Comparison of ENCODE assay signal across 17 cellular contexts in the genomic region with DNA sequence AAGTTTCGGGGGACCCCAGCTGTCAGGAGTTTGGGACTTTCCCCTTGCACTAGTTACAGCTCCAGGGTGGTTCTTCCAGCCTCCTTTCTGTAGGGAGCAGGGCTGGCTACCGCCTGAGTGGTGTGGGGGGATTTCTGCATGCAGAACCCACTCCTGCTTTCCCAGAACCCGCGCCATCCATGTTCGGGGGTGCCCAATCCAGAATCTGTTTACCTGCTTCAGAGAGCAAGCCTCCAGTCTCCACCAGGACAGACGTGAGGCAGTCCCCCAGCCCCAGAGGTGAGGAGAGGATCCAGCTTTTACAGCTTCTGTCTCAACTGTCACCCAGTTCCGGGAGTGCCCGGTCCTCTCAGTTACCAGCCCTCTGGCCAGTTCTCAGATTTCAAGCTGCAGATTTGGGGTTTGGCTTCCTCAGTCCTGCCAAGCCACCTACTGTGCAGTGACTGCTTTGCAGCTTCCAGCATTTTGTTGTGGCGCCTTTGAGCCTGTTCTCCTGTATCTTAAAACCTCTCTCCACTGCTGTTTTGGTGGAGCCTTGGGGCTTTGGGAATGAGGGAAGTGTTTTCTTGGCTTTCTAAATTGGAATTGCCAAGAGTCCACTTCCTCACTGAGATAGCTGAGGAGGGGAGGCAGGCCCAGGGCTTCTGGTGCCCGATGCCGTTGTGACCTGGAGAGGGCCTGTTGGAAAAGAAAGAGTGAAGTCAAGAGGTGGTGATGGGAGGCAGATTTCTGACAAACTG.
DNase-seq lines count a peak whose midpoint lies in the region; ATAC-seq and TF ChIP-seq lines count a peak whose summit lies in the region.
"Had no signal": no experiment of that assay in that cellular context is flagged by ENCODE, and none has a peak within 500 bp of the region (broad histone marks: within the 10 kb centered on the region; RNA-seq: fewer than 3 reads in every experiment).

No MANE protein-coding gene starts in this region.

- no peak for ATAC-seq in GM19035 (IDR thresholded peaks at IDR 0.05; ENCODE audit: unreplicated experiment)
- ATAC-seq: GM12878, mucosa of descending colon had no signal

- H3K4me1 ChIP-seq in vagina: no peaks in the 10 kb centered on the region
- H3K4me1 ChIP-seq: BLaER1 treated with 17β-estradiol and CSF1 and Interleukin-3, amounts not matched to agents 10 nM and 100 nM had no signal

- TF ChIP-seq CTCF in AG09309 (IDR thresholded peaks at IDR 0.05; ENCODE audit: control insufficient read depth, insufficient read depth, low read depth, low read length, missing control alignments) (peak; percentile 34), foreskin fibroblast (IDR thresholded peaks at IDR 0.05; ENCODE audit: low read depth, low read length) (no peak), vagina (IDR thresholded peaks at IDR 0.05) (no peak)

- H3K4me3 ChIP-seq in AG09309 (ENCODE audit: control insufficient read depth, low read depth, low read length) (no peak overlapping the region), foreskin fibroblast (ENCODE audit: low read depth in 1 of 2, low read length in 2 of 2) (no peak overlapping the region), vagina (no peak overlapping the region)
- H3K4me3 ChIP-seq: BLaER1 treated with 17β-estradiol and CSF1 and Interleukin-3, amounts not matched to agents 10 nM and 100 nM; GM12878; mucosa of descending colon; ovary had no signal

- H3K27ac ChIP-seq in vagina: no peak overlapping the region
- H3K27ac ChIP-seq: BLaER1 treated with 17β-estradiol and CSF1 and Interleukin-3, amounts not matched to agents 10 nM and 100 nM; HL-60; ovary had no signal

- H3K36me3 ChIP-seq in vagina: no peaks in the 10 kb centered on the region
- H3K36me3 ChIP-seq: BLaER1 treated with 17β-estradiol and CSF1 and Interleukin-3, amounts not matched to agents 10 nM and 100 nM; ovary had no signal

- H3K27me3 ChIP-seq in vagina: no peaks in the 10 kb centered on the region
- H3K27me3 ChIP-seq: BLaER1 treated with 17β-estradiol and CSF1 and Interleukin-3, amounts not matched to agents 10 nM and 100 nM; ovary had no signal

- H3K9me3 ChIP-seq in vagina: no peaks in the 10 kb centered on the region
- H3K9me3 ChIP-seq: mucosa of descending colon, ovary had no signal

- DNase-seq in AG09309 (ENCODE audit: low read depth) (no peak), Daoy (ENCODE audit: low read depth) (peak; percentile 45), RPMI7951 (ENCODE audit: low read depth) (peak; percentile 43), foreskin fibroblast (peak; percentile 35 to 66), vagina (ENCODE audit: extremely low spot score in 2 of 2) (no peak), OCI-M2 (lab: John Stamatoyannopoulos, UW; ENCODE audit: unreplicated experiment) (no peak), NCI-H146 (lab: John Stamatoyannopoulos, UW) (no peak)
- DNase-seq: head of caudate nucleus, kidney glomerular epithelial cell, mucosa of descending colon, NCI-H2171, T-helper 1 cell had no signal

- intact Hi-C loops in vagina (cut with DNase I): no loop called here

- TF ChIP-seq POLR2A in vagina (IDR thresholded peaks at IDR 0.05): no peak

Comparison
In these comparisons a context has a peak if more than half of its experiments do, and no peak if none do; other contexts are left out.
1. DNase-seq: peak in Daoy (single experiment), RPMI7951 (single experiment) and foreskin fibroblast (2 of 2); none in AG09309 (single experiment), vagina (0 of 2), OCI-M2 (single experiment) and NCI-H146 (single experiment).